Comparison of ENCODE assay signal across 9 cellular contexts in the genomic region with DNA sequence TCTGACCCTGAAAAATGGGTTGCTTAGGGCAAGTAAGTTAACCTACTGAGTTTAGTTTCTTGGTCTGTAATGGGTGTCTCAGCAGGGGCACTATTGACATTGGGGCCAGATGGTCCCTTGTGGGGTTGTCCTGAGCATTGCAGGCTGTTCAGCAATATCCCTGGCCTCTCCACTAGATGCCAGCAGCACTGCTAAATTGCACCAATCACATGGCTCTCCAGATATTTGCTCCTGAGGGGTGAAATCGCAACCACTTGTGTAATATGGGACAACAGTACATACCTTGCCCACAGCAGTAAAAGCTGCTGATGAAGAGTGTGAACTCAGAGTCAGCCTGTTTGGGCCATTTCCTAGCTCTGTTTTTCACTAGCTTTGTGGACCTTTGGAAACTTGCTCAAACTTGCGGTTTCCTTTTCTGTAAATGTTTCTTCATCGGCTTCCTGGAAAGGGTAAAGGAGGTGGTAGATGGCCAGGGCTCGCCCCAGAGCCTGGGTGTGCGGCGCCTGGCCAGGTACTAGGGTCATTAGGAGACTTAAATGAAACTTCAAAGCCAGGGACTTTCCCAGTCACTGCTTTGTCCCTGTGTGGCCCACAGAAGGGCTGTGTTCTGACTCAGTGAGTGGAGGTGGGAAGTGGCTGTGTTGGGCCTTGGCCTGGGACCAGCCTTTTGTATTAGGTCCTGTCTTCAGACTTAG. TPM values are rescaled to one million over a fixed set of nuclear protein-coding genes. Genes with fewer than 3 reads are reported as not detected.
DNase-seq lines count a peak whose midpoint lies in the region; ATAC-seq and FAIRE-seq lines count a peak whose summit lies in the region.
"Had no signal": no experiment of that assay in that cellular context is flagged by ENCODE, and none has a peak within 500 bp of the region (broad histone marks: within the 10 kb centered on the region; RNA-seq: fewer than 3 reads in every experiment).

No MANE protein-coding gene starts in this region.

- peak overlapping the region; percentile 2 for H3K27ac ChIP-seq in muscle layer of duodenum (ENCODE audit: low read length)
- H3K27ac ChIP-seq in aorta (ENCODE audit: low read depth in 1 of 2, low read length in 2 of 2) = no peak overlapping the region
- H3K27ac ChIP-seq: C4-2B had no signal

- intact Hi-C loops in aorta (cut with DNase I) = no loop called here

- H3K36me3 ChIP-seq in muscle layer of duodenum (ENCODE audit: control insufficient read depth in 1 of 2, insufficient read depth in 2 of 2, low read length in 2 of 2) (no peaks in the 10 kb centered on the region), aorta (ENCODE audit: control insufficient read depth in 1 of 2, insufficient read depth in 2 of 2, low read length in 1 of 2) (no peaks in the 10 kb centered on the region)

- no peak overlapping the region for H3K4me3 ChIP-seq in muscle layer of duodenum (ENCODE audit: low read depth in 1 of 2, low read length in 2 of 2)
- no peak overlapping the region for H3K4me3 ChIP-seq in aorta (ENCODE audit: low read length in 2 of 2)

- no peaks in the 10 kb centered on the region for H3K9me3 ChIP-seq in muscle layer of duodenum (ENCODE audit: control insufficient read depth in 1 of 2, low read length in 2 of 2)
- H3K9me3 ChIP-seq in aorta (ENCODE audit: control insufficient read depth, low read length) = peaks cover under 1% of the 10 kb centered on the region

- no peaks in the 10 kb centered on the region for H3K27me3 ChIP-seq in muscle layer of duodenum (ENCODE audit: low read depth, low read length)
- no peaks in the 10 kb centered on the region for H3K27me3 ChIP-seq in aorta (ENCODE audit: control insufficient read depth in 1 of 2, insufficient read depth in 2 of 2, low read length in 1 of 2)

- DNase-seq in NCI-H1417 (lab: John Stamatoyannopoulos, UW) (peak in 2 of 3 experiments; percentile 2 to 35), NCI-H1417 treated with DMSO at 0.1 percent for 48 hours (lab: John Stamatoyannopoulos, UW) (no peak), HT1080 (ENCODE audit: low read depth) (peak; percentile 27), UCSD-AML1 (lab: John Stamatoyannopoulos, UW; ENCODE audit: unreplicated experiment) (peak; percentile 80), aorta (no peak)

- WGBS in aorta, 2 donors = 62 to 66% methylated on average over 6 of the region's 6 CpGs

- peaks cover 3 to 5% of the 10 kb centered on the region in 2 donors for H3K4me1 ChIP-seq in muscle layer of duodenum (ENCODE audit: control insufficient read depth in 1 of 2, insufficient read depth in 2 of 2, low read length in 2 of 2)
- H3K4me1 ChIP-seq in aorta (ENCODE audit: control insufficient read depth in 1 of 2, insufficient read depth in 2 of 2, low read length in 2 of 2) = no peaks in the 10 kb centered on the region

- FAIRE-seq in endometrium (lab: Jason Lieb, UNC) = peak; percentile 74

- ATAC-seq in GM21423 (IDR thresholded peaks at IDR 0.05; ENCODE audit: unreplicated experiment) (peak; percentile 77), aorta (ENCODE audit: low FRiP score) (peak; percentile 60)

RNA-seq across cellular contexts. Expression of gene NCF4, which starts 13.0 kb away (rescaled TPM):
- total RNA-seq in HT1080 (2014; rRNA removed; shearing (Covaris generic)) = not detected in 2 replicates
- polyA plus RNA-seq in HT1080 (2015; cell fraction: cytosol; rRNA removed) = not detected in 2 replicates
- not detected in 2 replicates for polyA plus RNA-seq in HT1080 (2015; cell fraction: nucleus; rRNA removed)
- total RNA-seq in aorta = 10 to 100 TPM; 22.9 to 42.4 TPM
- 10 to 100 TPM in 1 of 2 donors, 1 to 10 TPM in 1; 6.5 to 31.4 TPM for polyA plus RNA-seq in aorta

RNA-seq across cellular contexts. Expression of gene CSF2RB, which starts 39.7 kb away (rescaled TPM):
- total RNA-seq in HT1080 (2014; rRNA removed; shearing (Covaris generic)) = not detected in 2 replicates
- not detected in 2 replicates for polyA plus RNA-seq in HT1080 (2015; cell fraction: cytosol; rRNA removed)
- polyA plus RNA-seq in HT1080 (2015; cell fraction: nucleus; rRNA removed) = not detected in 2 replicates
- total RNA-seq in aorta = 10 to 100 TPM in 1 of 2 donors, 1 to 10 TPM in 1; 7.0 to 17.6 TPM
- 1 to 10 TPM; 1.3 to 2.9 TPM for polyA plus RNA-seq in aorta

RNA-seq across cellular contexts. Expression of gene PVALB, which starts 56.9 kb away (rescaled TPM):
- not detected in 2 replicates for total RNA-seq in HT1080 (2014; rRNA removed; shearing (Covaris generic))
- not detected in 2 replicates for polyA plus RNA-seq in HT1080 (2015; cell fraction: cytosol; rRNA removed)
- polyA plus RNA-seq in HT1080 (2015; cell fraction: nucleus; rRNA removed) = not detected in 2 replicates
- not detected for total RNA-seq in aorta
- not detected for polyA plus RNA-seq in aorta

Comparison
In these comparisons a context has a peak if more than half of its experiments do, and no peak if none do; other contexts are left out.
1. DNase-seq: peak in NCI-H1417 (2 of 3), HT1080 (single experiment) and UCSD-AML1 (single experiment); none in NCI-H1417 treated with DMSO at 0.1 percent for 48 hours (single experiment) and aorta (0 of 2).
2. RNA of gene NCF4, which starts 13.0 kb away (total RNA-seq): 22.9 to 42.4 TPM in aorta; not detected in HT1080; every median in the first group is over 10 times any median in the second.